21 cellular contexts compared by ENCODE assay signal in genomic region chr21:44955803-44956175, GRCh38. TPM values are rescaled to one million over a fixed set of nuclear protein-coding genes. Genes with fewer than 3 reads are reported as not detected.
DNase-seq lines count a peak whose midpoint lies in the region; ATAC-seq and TF ChIP-seq lines count a peak whose summit lies in the region.
"Had no signal": no experiment of that assay in that cellular context is flagged by ENCODE, and none has a peak within 500 bp of the region (broad histone marks: within the 10 kb centered on the region; RNA-seq: fewer than 3 reads in every experiment).

No MANE protein-coding gene starts in this region.

- H3K9me3 Mint-ChIP-seq in GM23338, result no peaks in the 10 kb centered on the region
- H3K9me3 Mint-ChIP-seq in activated T-helper 17 cell treated with anti-CD3 and anti-CD28 coated beads, Interleukin-2, amount 50 U/mL, for 72 hours, result no peaks in the 10 kb centered on the region
- no peaks in the 10 kb centered on the region for H3K9me3 Mint-ChIP-seq in immature natural killer cell
- H3K9me3 Mint-ChIP-seq: stimulated activated naive CD8-positive, alpha-beta T cell treated with anti-CD3 and anti-CD28 coated beads, Interleukin-15, Interleukin-2, amounts not matched to agents 100 ng/mL and 50 ng/mL, for 24 hours had no signal

- intact Hi-C loops in left cardiac atrium (cut with DNase I) (loop anchor here in 1 of 2 donors (5.0 kb wide), 1 partner anchor 117 kb away; the partner anchor contains the start of gene ADARB1), psoas muscle (cut with DNase I) (loop anchor here in 1 of 2 donors (5.0 kb wide), 1 partner anchor 77 kb away; no protein-coding TSS in a partner anchor)

- ATAC-seq in GM23338 (no peak), left cardiac atrium (no peak), psoas muscle (no peak)
- ATAC-seq in activated T-helper 17 cell treated with anti-CD3 and anti-CD28 coated beads, Interleukin-2, amount 50 U/mL, for 72 hours (replicated peaks), result no peak
- ATAC-seq: activated CD8-positive, alpha-beta T cell treated with anti-CD3 and anti-CD28 coated beads, Interleukin-2, amount 10 ng/mL, durations not matched to agents 7 days and 5 days; Panc1 had no signal

- H3K27ac Mint-ChIP-seq in GM23338 (peak overlapping the region; percentile 58), immature natural killer cell (peak overlapping the region in 2 of 6 donors; percentile 34 to 44)
- peak overlapping the region; percentile 19 for H3K27ac Mint-ChIP-seq in activated T-helper 17 cell treated with anti-CD3 and anti-CD28 coated beads, Interleukin-2, amount 50 U/mL, for 72 hours
- H3K27ac Mint-ChIP-seq: activated CD8-positive, alpha-beta T cell treated with anti-CD3 and anti-CD28 coated beads, Interleukin-2, amount 10 ng/mL, durations not matched to agents 7 days and 5 days; stimulated activated naive CD8-positive, alpha-beta T cell treated with anti-CD3 and anti-CD28 coated beads, Interleukin-15, Interleukin-2, amounts not matched to agents 100 ng/mL and 50 ng/mL, for 24 hours had no signal

- peaks cover 14% of the 10 kb centered on the region for H3K27me3 Mint-ChIP-seq in GM23338 (ENCODE audit: insufficient read depth, low read depth, poor library complexity)
- no peaks in the 10 kb centered on the region for H3K27me3 Mint-ChIP-seq in activated T-helper 17 cell treated with anti-CD3 and anti-CD28 coated beads, Interleukin-2, amount 50 U/mL, for 72 hours
- H3K27me3 Mint-ChIP-seq in immature natural killer cell (ENCODE audit: low read depth in 3 of 3), result peaks cover 0 to 2% (median 1%) of the 10 kb centered on the region in 3 donors
- H3K27me3 Mint-ChIP-seq: stimulated activated naive CD8-positive, alpha-beta T cell treated with anti-CD3 and anti-CD28 coated beads, Interleukin-15, Interleukin-2, amounts not matched to agents 100 ng/mL and 50 ng/mL, for 24 hours had no signal

- H3K4me2 ChIP-seq in GM23338, result no peak overlapping the region

- peaks cover 37% of the 10 kb centered on the region for H3K36me3 Mint-ChIP-seq in GM23338 (ENCODE audit: low read depth)
- peaks cover 63% of the 10 kb centered on the region for H3K36me3 Mint-ChIP-seq in activated T-helper 17 cell treated with anti-CD3 and anti-CD28 coated beads, Interleukin-2, amount 50 U/mL, for 72 hours (ENCODE audit: low read depth)
- H3K36me3 Mint-ChIP-seq in immature natural killer cell, result peaks cover 0 to 17% (median 15%) of the 10 kb centered on the region in 3 donors

- H4K20me1 ChIP-seq in GM23338 (replicated peaks; ENCODE audit: insufficient read depth), result peaks cover 27% of the 10 kb centered on the region

- peaks cover 81% of the 10 kb centered on the region for H3K79me2 ChIP-seq in GM23338 (replicated peaks; ENCODE audit: insufficient read depth)

- no peak for DNase-seq in GM23338 (ENCODE audit: low spot score)
- peak; percentile 19 for DNase-seq in left cardiac atrium
- DNase-seq in psoas muscle, result peak; percentile 12 to 48
- DNase-seq in activated CD8-positive, alpha-beta memory T cell treated with anti-CD3 and anti-CD28 coated beads, Interleukin-2, amount 50 U/mL, for 4 hours, result no peak
- DNase-seq in activated CD4-positive, CD25-positive, alpha-beta regulatory T cell treated with anti-CD3 and anti-CD28 coated beads, Interleukin-2, amount 50 U/mL, for 72 hours, result no peak
- no peak for DNase-seq in immature natural killer cell
- no peak for DNase-seq in NCI-H345 (lab: John Stamatoyannopoulos, UW)
- DNase-seq: activated CD8-positive, alpha-beta T cell treated with anti-CD3 and anti-CD28 coated beads, Interleukin-2, amount 10 ng/mL, durations not matched to agents 7 days and 5 days; activated effector memory CD4-positive, alpha-beta T cell treated with anti-CD3 and anti-CD28 coated beads, Interleukin-2, amount 50 U/mL, for 16 hours; activated T-cell treated with anti-CD3 and anti-CD28 coated beads for 4 hours; DMS79; GDM1; KG1; MM.1S; NCI-H2029; SJCRH30 had no signal

- no peak for TF ChIP-seq CTCF in GM23338 (conservative IDR thresholded peaks at IDR 0.05; ENCODE audit: low read depth in 2 of 2)
- TF ChIP-seq CTCF in psoas muscle (IDR thresholded peaks at IDR 0.05), result no peak

- H3K4me3 Mint-ChIP-seq in GM23338 (no peak overlapping the region), immature natural killer cell (no peak overlapping the region)
- no peak overlapping the region for H3K4me3 Mint-ChIP-seq in activated T-helper 17 cell treated with anti-CD3 and anti-CD28 coated beads, Interleukin-2, amount 50 U/mL, for 72 hours
- H3K4me3 Mint-ChIP-seq: activated CD8-positive, alpha-beta T cell treated with anti-CD3 and anti-CD28 coated beads, Interleukin-2, amount 10 ng/mL, durations not matched to agents 7 days and 5 days; stimulated activated naive CD8-positive, alpha-beta T cell treated with anti-CD3 and anti-CD28 coated beads, Interleukin-15, Interleukin-2, amounts not matched to agents 100 ng/mL and 50 ng/mL, for 24 hours had no signal

- H3F3A ChIP-seq in GM23338 (replicated peaks; ENCODE audit: low read depth), result no peaks in the 10 kb centered on the region

- H3K4me1 Mint-ChIP-seq in GM23338 (peaks cover 4% of the 10 kb centered on the region), immature natural killer cell (peaks cover 0 to 1% of the 10 kb centered on the region in 2 donors)
- H3K4me1 Mint-ChIP-seq in activated T-helper 17 cell treated with anti-CD3 and anti-CD28 coated beads, Interleukin-2, amount 50 U/mL, for 72 hours, result peaks cover 4% of the 10 kb centered on the region

- no peaks in the 10 kb centered on the region for H3K4me1 ChIP-seq in GM23338 (ENCODE audit: insufficient read depth)
- peaks cover 73% of the 10 kb centered on the region for H3K4me1 ChIP-seq in psoas muscle
- H3K4me1 ChIP-seq: prostate gland had no signal

- WGBS in psoas muscle, 3 donors, result 83 to 93% (median 90%) methylated on average over 16 of the region's 16 CpGs

- H3K4me3 ChIP-seq in GM23338 (no peak overlapping the region), psoas muscle (no peak overlapping the region)
- H3K4me3 ChIP-seq: prostate gland, SJCRH30 had no signal

- H2AFZ ChIP-seq in GM23338, result no peak overlapping the region

- H3K27ac ChIP-seq in GM23338 (ENCODE audit: low read depth) (no peak overlapping the region), psoas muscle (no peak overlapping the region)
- H3K27ac ChIP-seq: prostate gland, SJCRH30 had no signal

- no peaks in the 10 kb centered on the region for H3K9me3 ChIP-seq in psoas muscle
- H3K9me3 ChIP-seq: prostate gland, SJCRH30 had no signal

- no peaks in the 10 kb centered on the region for H3K27me3 ChIP-seq in GM23338 (ENCODE audit: insufficient read depth)
- H3K27me3 ChIP-seq in psoas muscle (ENCODE audit: insufficient read depth in 3 of 3, low read length in 2 of 3), result no peaks in the 10 kb centered on the region
- H3K27me3 ChIP-seq: SJCRH30 had no signal

- H3K36me3 ChIP-seq in GM23338 (ENCODE audit: insufficient read depth) (no peaks in the 10 kb centered on the region; the same call in 1 of the 2 replicates), psoas muscle (ENCODE audit: insufficient read depth in 1 of 2, low read depth in 1 of 2) (peaks cover 0 to 14% of the 10 kb centered on the region in 2 donors)
- H3K36me3 ChIP-seq: prostate gland had no signal

- no peaks in the 10 kb centered on the region for H3K9me2 ChIP-seq in GM23338 (ENCODE audit: insufficient read depth)

TF ChIP-seq in GM23338, 12 proteins besides CTCF, POLR2A, EP300 and RAD21:
- no peak for TF ChIP-seq ZNF331 (CRISPR knock-in tag; IDR thresholded peaks at IDR 0.05; ENCODE audit: low read depth)
- no peak for TF ChIP-seq EZH2phosphoT487 (IDR thresholded peaks at IDR 0.05; ENCODE audit: unreplicated experiment)
- TF ChIP-seq EZH2 (IDR thresholded peaks at IDR 0.05; ENCODE audit: low read depth, unreplicated experiment), result no peak

RNA-seq across cellular contexts. Expression of gene SLX9, which starts 16.0 kb away (rescaled TPM):
- total RNA-seq in GM23338 (2014; rRNA removed; shearing (Covaris generic)), result 36.3 and 41.5 TPM in 2 replicates
- polyA plus RNA-seq in GM23338 (2016; fragmentation: Nextera tagmentation; extraction: Ambion mirVana) (46.9 and 48.0 TPM in 2 replicates), psoas muscle (10 to 100 TPM; 20.2 to 69.2 (median 26.7) TPM), immature natural killer cell (10 to 100 TPM in 2 of 3 donors, 1 to 10 TPM in 1; 7.1 to 12.4 (median 11.3) TPM)
- total RNA-seq in activated T-helper 17 cell treated with anti-CD3 and anti-CD28 coated beads, Interleukin-2, amount 50 U/mL, for 72 hours, result 10 to 100 TPM; 28.6 to 56.7 TPM
- total RNA-seq in left cardiac atrium (10 to 100 TPM; 26.1 to 28.6 TPM), psoas muscle (10 to 100 TPM; 26.3 to 58.0 (median 32.5) TPM)

RNA-seq across cellular contexts. Expression of gene ITGB2, which starts 35.1 kb away (rescaled TPM):
- 0.63 TPM in 1 of 2 replicates, not detected in the other for total RNA-seq in GM23338 (2014; rRNA removed; shearing (Covaris generic))
- polyA plus RNA-seq in GM23338 (2016; fragmentation: Nextera tagmentation; extraction: Ambion mirVana), result 0.40 and 0.44 TPM in 2 replicates
- 100 to 1,000 TPM; 240 to 302 TPM for total RNA-seq in activated T-helper 17 cell treated with anti-CD3 and anti-CD28 coated beads, Interleukin-2, amount 50 U/mL, for 72 hours
- 10 to 100 TPM; 31.5 to 70.7 TPM for total RNA-seq in left cardiac atrium
- total RNA-seq in psoas muscle, result 10 to 100 TPM in 3 of 4 donors, 1 to 10 TPM in 1; 8.3 to 11.7 (median 11.0) TPM
- polyA plus RNA-seq in psoas muscle, result 1 to 10 TPM; 2.5 to 4.6 (median 2.7) TPM
- polyA plus RNA-seq in immature natural killer cell, result 1,000 to 10,000 TPM; 1,416 to 2,161 (median 1,452) TPM
- polyA plus RNA-seq: BJ had no signal

Comparison
In these comparisons a context has a peak if more than half of its experiments do, and no peak if none do; other contexts are left out.
1. DNase-seq: peak in left cardiac atrium (single experiment) and psoas muscle (2 of 2); none in GM23338 (single experiment), activated CD8-positive, alpha-beta memory T cell treated with anti-CD3 and anti-CD28 coated beads, Interleukin-2, amount 50 U/mL, for 4 hours (single experiment), activated CD4-positive, CD25-positive, alpha-beta regulatory T cell treated with anti-CD3 and anti-CD28 coated beads, Interleukin-2, amount 50 U/mL, for 72 hours (single experiment), immature natural killer cell (0 of 3) and NCI-H345 (single experiment).